In the genomic region with DNA sequence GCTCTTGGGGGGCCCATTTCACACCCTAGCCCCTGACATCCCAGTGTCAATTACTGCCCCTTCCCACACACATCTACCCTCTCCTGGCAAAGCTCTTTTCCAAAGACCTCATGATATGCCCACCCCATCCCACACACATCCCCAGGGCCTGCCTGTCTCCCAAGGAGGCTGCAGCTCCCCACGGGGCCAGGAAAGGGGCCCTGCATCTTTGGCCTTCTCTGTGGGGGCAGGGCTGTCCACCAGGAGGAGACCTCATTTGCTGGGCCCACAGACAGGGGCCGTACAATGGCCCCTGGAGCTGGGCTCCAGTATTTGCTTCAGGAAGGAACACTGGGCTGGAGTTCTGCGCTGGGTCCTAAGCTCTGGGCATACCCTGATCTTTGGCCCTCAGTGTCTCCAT, we compare ENCODE assay signal across 22 cellular contexts.
DNase-seq lines count a peak whose midpoint lies in the region; ATAC-seq and TF ChIP-seq lines count a peak whose summit lies in the region.
"Had no signal": no experiment of that assay in that cellular context is flagged by ENCODE, and none has a peak within 500 bp of the region (broad histone marks: within the 10 kb centered on the region; RNA-seq: fewer than 3 reads in every experiment).

No MANE protein-coding gene starts in this region.

- no peaks in the 10 kb centered on the region for H3K36me3 Mint-ChIP-seq in T-helper 17 cell (ENCODE audit: low read depth)
- H3K36me3 Mint-ChIP-seq in effector memory CD8-positive, alpha-beta T cell (ENCODE audit: insufficient read depth), result peaks cover 17% of the 10 kb centered on the region
- H3K36me3 Mint-ChIP-seq: mesothelial cell of epicardium had no signal

- 59 to 79% methylated on average over 3 of the region's 3 CpGs for WGBS in thyroid gland, 2 donors

- no peak for TF ChIP-seq POLR2A in thyroid gland (IDR thresholded peaks at IDR 0.05)

- H3K4me3 ChIP-seq in left ventricle myocardium inferior (no peak overlapping the region), thyroid gland (replicated peaks in 1 of 3) (no peak overlapping the region)
- H3K4me3 ChIP-seq: ascending aorta, left lung, vagina had no signal

- ATAC-seq in left ventricle myocardium superior (no peak), T-helper 17 cell (no peak), GM19328 (IDR thresholded peaks at IDR 0.05; ENCODE audit: unreplicated experiment) (no peak)
- ATAC-seq in effector memory CD8-positive, alpha-beta T cell (replicated peaks), result no peak
- ATAC-seq: left lung, sciatic nerve had no signal

- peak overlapping the region; percentile 55 for H3K27ac Mint-ChIP-seq in T-helper 17 cell
- peak overlapping the region; percentile 91 to 97 for H3K27ac Mint-ChIP-seq in effector memory CD8-positive, alpha-beta T cell
- H3K27ac Mint-ChIP-seq: mesothelial cell of epicardium had no signal

- H3K4me1 Mint-ChIP-seq in T-helper 17 cell, result peaks cover 28% of the 10 kb centered on the region
- H3K4me1 Mint-ChIP-seq in effector memory CD8-positive, alpha-beta T cell (ENCODE audit: low read depth in 2 of 2), result peaks cover 75 to 78% of the 10 kb centered on the region in 2 donors
- H3K4me1 Mint-ChIP-seq: mesothelial cell of epicardium had no signal

- DNase-seq in left ventricle myocardium superior (peak; percentile 23), left ventricle myocardium inferior (no peak), T-helper 17 cell (no peak), NCI-H446 treated with DMSO at 0.1 percent for 48 hours (lab: John Stamatoyannopoulos, UW) (no peak), thyroid gland (no peak)
- no peak for DNase-seq in effector memory CD8-positive, alpha-beta T cell
- DNase-seq: activated effector memory CD4-positive, alpha-beta T cell treated with Interleukin-2 at 50 U/mL for 16 hours; COR-L47; DMS79 treated with DMSO at 0.1 percent for 48 hours; HCEC 1CT; Kasumi-1; left lung; NCI-H187; RPMI8226; SK-N-SH; stimulated activated CD4-positive, alpha-beta T cell treated with anti-CD3 and anti-CD28 coated beads, Interleukin-15, amount 100 ng/mL, for 24 hours; stimulated activated CD8-positive, alpha-beta memory T cell treated with anti-CD3 and anti-CD28 coated beads, Interleukin-4, amount 100 ng/mL, for 48 hours had no signal

- peak overlapping the region; percentile 45 for H3K4me3 Mint-ChIP-seq in T-helper 17 cell
- peak overlapping the region; percentile 46 to 73 for H3K4me3 Mint-ChIP-seq in effector memory CD8-positive, alpha-beta T cell
- H3K4me3 Mint-ChIP-seq: mesothelial cell of epicardium had no signal

- intact Hi-C loops in left ventricle myocardium superior (cut with micrococcal nuclease), result no loop called here
- intact Hi-C loops in left ventricle myocardium inferior (cut with micrococcal nuclease), result no loop called here
- intact Hi-C loops in thyroid gland (cut with DNase I), result no loop called here

- peaks cover 8 to 11% of the 10 kb centered on the region in 2 donors for H3K9me3 Mint-ChIP-seq in effector memory CD8-positive, alpha-beta T cell
- H3K9me3 Mint-ChIP-seq: mesothelial cell of epicardium had no signal

- H3K27me3 ChIP-seq in left ventricle myocardium inferior (ENCODE audit: low read depth) (peaks cover 32% of the 10 kb centered on the region), thyroid gland (no peaks in the 10 kb centered on the region)
- H3K27me3 ChIP-seq: ascending aorta, vagina had no signal

- H3K36me3 ChIP-seq in left ventricle myocardium inferior (no peaks in the 10 kb centered on the region), thyroid gland (no peaks in the 10 kb centered on the region)
- H3K36me3 ChIP-seq: ascending aorta, left lung, vagina had no signal

- H3K27ac ChIP-seq in left ventricle myocardium inferior (replicated peaks), result no peak overlapping the region
- no peak overlapping the region for H3K27ac ChIP-seq in thyroid gland
- H3K27ac ChIP-seq: ascending aorta, left lung, vagina had no signal

- no peaks in the 10 kb centered on the region for H3K27me3 Mint-ChIP-seq in T-helper 17 cell
- no peaks in the 10 kb centered on the region for H3K27me3 Mint-ChIP-seq in effector memory CD8-positive, alpha-beta T cell

- H3K9me3 ChIP-seq in left ventricle myocardium inferior (replicated peaks) (peaks cover 14% of the 10 kb centered on the region), T-helper 17 cell (ENCODE audit: control insufficient read depth, low read length, poor library complexity, severe bottlenecking) (no peaks in the 10 kb centered on the region), thyroid gland (no peaks in the 10 kb centered on the region)
- H3K9me3 ChIP-seq: ascending aorta, left lung, SK-N-SH, vagina had no signal

- H3K4me1 ChIP-seq in left ventricle myocardium inferior (no peaks in the 10 kb centered on the region), thyroid gland (no peaks in the 10 kb centered on the region)
- H3K4me1 ChIP-seq: ascending aorta, left lung, vagina had no signal

- no peak for TF ChIP-seq CTCF in left ventricle myocardium inferior (IDR thresholded peaks at IDR 0.05; ENCODE audit: borderline replicate concordance)
- TF ChIP-seq CTCF in thyroid gland (IDR thresholded peaks at IDR 0.05), result no peak
